Comparison of ENCODE assay signal across 13 cellular contexts in the genomic region with DNA sequence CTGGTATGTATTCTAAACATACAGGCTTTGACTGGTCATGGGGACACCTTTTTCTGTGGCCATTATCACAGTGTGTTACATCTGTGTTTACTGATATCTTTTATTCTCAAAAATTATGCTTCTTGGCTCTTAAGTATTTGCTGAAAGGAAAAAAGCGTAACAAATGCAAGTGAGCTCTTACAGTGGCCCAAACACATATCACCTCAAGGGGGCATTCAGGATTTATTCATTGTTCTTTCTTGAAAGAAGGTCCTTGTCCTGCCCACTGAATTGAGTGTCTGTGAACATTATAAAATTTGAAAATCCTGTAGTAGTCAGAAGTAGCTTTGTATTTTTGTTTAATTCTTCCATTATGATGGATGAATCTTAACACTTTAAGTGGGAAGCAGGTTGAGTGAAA. TPM values are rescaled to one million over a fixed set of nuclear protein-coding genes. Genes with fewer than 3 reads are reported as not detected.
DNase-seq lines count a peak whose midpoint lies in the region; ATAC-seq, FAIRE-seq and TF ChIP-seq lines count a peak whose summit lies in the region.
"Had no signal": no experiment of that assay in that cellular context is flagged by ENCODE, and none has a peak within 500 bp of the region (broad histone marks: within the 10 kb centered on the region; RNA-seq: fewer than 3 reads in every experiment).

No MANE protein-coding gene starts in this region.

- H3K36me3 Mint-ChIP-seq in activated T-cell treated with anti-CD3 and anti-CD28 coated beads, Interleukin-2, amount 50 U/mL, for 72 hours (ENCODE audit: insufficient read depth in 2 of 2), result no peaks in the 10 kb centered on the region
- H3K36me3 Mint-ChIP-seq: memory B cell had no signal

- TF ChIP-seq POLR2A in H1 (IDR thresholded peaks at IDR 0.05; ENCODE audit: control extremely low read depth in 1 of 2, low read depth in 2 of 2, low read length in 2 of 2), result no peak

- H2AFZ ChIP-seq in H1 (ENCODE audit: low read length), result no peak overlapping the region

- peak; percentile 48 for TF ChIP-seq RAD21 in H1 (IDR thresholded peaks at IDR 0.05 in 1 of 2, conservative IDR thresholded peaks at IDR 0.05 in 1 of 2; ENCODE audit: low read depth in 2 of 2, low read length in 2 of 2)

- no peaks in the 10 kb centered on the region; the same call in 1 of the 2 replicates for H3K79me1 ChIP-seq in H1 (ENCODE audit: low read depth, low read length)

- no peak overlapping the region for H4K8ac ChIP-seq in H1 (ENCODE audit: extremely low read depth, insufficient read depth, low read length)

- H2BK120ac ChIP-seq in H1 (replicated peaks; ENCODE audit: low read depth, low read length), result no peak overlapping the region

- H2AK5ac ChIP-seq in H1 (ENCODE audit: low read depth, low read length), result no peak overlapping the region

- H4K20me1 ChIP-seq in H1 (replicated peaks in 1 of 2; ENCODE audit: control insufficient read depth in 1 of 2, insufficient read depth in 2 of 2, low read length in 2 of 2), result peaks cover 0 to 1% of the 10 kb centered on the region in 2 experiments

- peak; percentile 48 for ATAC-seq in sciatic nerve
- no peak for ATAC-seq in activated T-cell treated with anti-CD3 and anti-CD28 coated beads, Interleukin-2, amount 50 U/mL, for 72 hours (replicated peaks in 1 of 2)

- TF ChIP-seq CTCF in H1 (IDR thresholded peaks at IDR 0.05; ENCODE audit: control extremely low read depth in 1 of 3, insufficient read depth in 1 of 3, low read depth in 1 of 3, low read length in 3 of 3), result peak in 1 of 3 experiments; percentile 36; a peak in 2 of 4 replicates

- H2BK5ac ChIP-seq in H1 (ENCODE audit: low read depth, low read length), result no peak overlapping the region

- FAIRE-seq in H1 (lab: Jason Lieb, UNC), result peak; percentile 68
- FAIRE-seq: HTR-8/SVneo had no signal

- H3K23ac ChIP-seq in H1 (ENCODE audit: insufficient read length), result no peak overlapping the region

- H3K56ac ChIP-seq in H1 (replicated peaks; ENCODE audit: insufficient read length, low read depth, low read length), result no peak overlapping the region

- H3K4me3 ChIP-seq in H1 (ENCODE audit: extremely low read depth in 1 of 4, insufficient read depth in 2 of 4, low read depth in 3 of 4, low read length in 4 of 4), result no peak overlapping the region

- H4K91ac ChIP-seq in H1 (replicated peaks; ENCODE audit: insufficient read length, low read length), result no peak overlapping the region

- TF ChIP-seq EP300 in H1 (IDR thresholded peaks at IDR 0.05; ENCODE audit: borderline replicate concordance in 1 of 2, low read depth in 2 of 2, low read length in 2 of 2), result no peak

- no peak overlapping the region for H3K4me3 Mint-ChIP-seq in activated T-cell treated with anti-CD3 and anti-CD28 coated beads, Interleukin-2, amount 50 U/mL, for 72 hours
- H3K4me3 Mint-ChIP-seq: memory B cell had no signal

- no peaks in the 10 kb centered on the region for H3K36me3 ChIP-seq in H1 (ENCODE audit: control insufficient read depth in 2 of 4, insufficient read depth in 4 of 4, low read length in 3 of 4)

- H3K27ac Mint-ChIP-seq in activated T-cell treated with anti-CD3 and anti-CD28 coated beads, Interleukin-2, amount 50 U/mL, for 72 hours, result no peak overlapping the region
- H3K27ac Mint-ChIP-seq: memory B cell had no signal

- H3K27me3 Mint-ChIP-seq in activated T-cell treated with anti-CD3 and anti-CD28 coated beads, Interleukin-2, amount 50 U/mL, for 72 hours (ENCODE audit: low read depth), result no peaks in the 10 kb centered on the region
- H3K27me3 Mint-ChIP-seq: memory B cell had no signal

- peaks cover 0 to 2% of the 10 kb centered on the region in 2 donors for H3K9me3 Mint-ChIP-seq in activated T-cell treated with anti-CD3 and anti-CD28 coated beads, Interleukin-2, amount 50 U/mL, for 72 hours

- intact Hi-C loops in sciatic nerve (cut with DNase I), result no loop called here

- H3K4me1 ChIP-seq in H1 (replicated peaks in 1 of 4; ENCODE audit: control insufficient read depth in 3 of 4, insufficient read depth in 4 of 4, low read length in 3 of 4), result peaks cover 0 to 14% (median 0%) of the 10 kb centered on the region in 4 experiments; a peak in 2 of 7 replicates

- no peaks in the 10 kb centered on the region; the same call in 1 of the 2 replicates for H3K23me2 ChIP-seq in H1 (ENCODE audit: low read depth, low read length)

- peaks cover 0 to 92% of the 10 kb centered on the region in 2 experiments; a peak in 3 of 4 replicates for H3K79me2 ChIP-seq in H1 (ENCODE audit: control insufficient read depth in 1 of 2, insufficient read depth in 2 of 2, low read length in 2 of 2)

- no peak overlapping the region for H3K4ac ChIP-seq in H1 (replicated peaks; ENCODE audit: insufficient read length, low read depth, low read length)

- no peak overlapping the region for H4K5ac ChIP-seq in H1 (ENCODE audit: insufficient read length, low read depth, low read length)

- H3K4me1 Mint-ChIP-seq in activated T-cell treated with anti-CD3 and anti-CD28 coated beads, Interleukin-2, amount 50 U/mL, for 72 hours (ENCODE audit: low read depth), result no peaks in the 10 kb centered on the region
- H3K4me1 Mint-ChIP-seq: memory B cell had no signal

- POLR2A ChIA-PET in H1 (lab: Charles Lee; ENCODE audit: partially characterized antibody), result no interaction called here

- H2BK12ac ChIP-seq in H1 (ENCODE audit: low read depth, low read length), result no peak overlapping the region

- no peak overlapping the region for H2BK15ac ChIP-seq in H1 (ENCODE audit: low read length)

- WGBS in H1 (ENCODE audit: extremely low coverage in 1 of 2, insufficient coverage in 1 of 2, insufficient read length in 1 of 2, insufficient replicate concordance in 2 of 2, low coverage in 1 of 2, low lambda C conversion rate in 2 of 2, missing lambda C conversion rate in 1 of 2), 2 experiments, result 68% methylated on average over 1 of the region's 1 CpG; no CpG with 5 or more reads in 1 of the 2 experiments

- H2BK20ac ChIP-seq in H1 (ENCODE audit: low read length), result no peak overlapping the region

- H3K18ac ChIP-seq in H1 (ENCODE audit: extremely low read depth, low read length), result no peak overlapping the region

- H3K9me3 ChIP-seq in H1 (ENCODE audit: insufficient read depth in 2 of 2, low read depth in 1 of 2, low read length in 1 of 2), result no peaks in the 10 kb centered on the region

- H3K27ac ChIP-seq in H1 (ENCODE audit: low read depth, low read length), result no peak overlapping the region

- H3K4me2 ChIP-seq in H1 (ENCODE audit: insufficient read depth in 1 of 2, low read depth in 2 of 2, low read length in 2 of 2), result no peak overlapping the region; a peak in 1 of 4 replicates

- peak; percentile 8 for DNase-seq in NCI-H748 (lab: John Stamatoyannopoulos, UW; ENCODE audit: unreplicated experiment)
- no peak for DNase-seq in NCI-H748 treated with DMSO at 0.1 percent for 48 hours (lab: John Stamatoyannopoulos, UW)
- DNase-seq in NCI-H2227 treated with DMSO at 0.1 percent for 48 hours (lab: John Stamatoyannopoulos, UW), result peak; percentile 50
- no peak for DNase-seq in H1 (ENCODE audit: low read depth in 1 of 2, low spot score in 2 of 2)
- no peak for DNase-seq in sciatic nerve (ENCODE audit: low spot score)
- no peak for DNase-seq in activated T-cell treated with anti-CD3 and anti-CD28 coated beads, Interleukin-2, amount 50 U/mL, for 72 hours
- no peak for DNase-seq in NCI-H510A treated with DMSO at 0.1 percent for 48 hours (lab: John Stamatoyannopoulos, UW)
- DNase-seq in RPMI8226, result no peak
- DNase-seq: NCI-H1436; stimulated activated CD4-positive, alpha-beta T cell treated with anti-CD3 and anti-CD28 coated beads, Interleukin-12 subunit alpha, Interleukin-12 subunit beta, amount 100 ng/mL, for 4 hours; T-helper 1 cell had no signal

- no peak overlapping the region for H3K14ac ChIP-seq in H1 (ENCODE audit: insufficient read length)

- H3K9ac ChIP-seq in H1 (replicated peaks in 1 of 4; ENCODE audit: extremely low read depth in 1 of 4, low read depth in 3 of 4, low read length in 3 of 4), result no peak overlapping the region

- peaks cover 0 to 1% (median 0%) of the 10 kb centered on the region in 4 experiments; a peak in 1 of 7 replicates for H3K27me3 ChIP-seq in H1 (replicated peaks in 1 of 4; ENCODE audit: control insufficient read depth in 3 of 4, extremely low read depth in 1 of 4, insufficient read depth in 3 of 4, low read length in 3 of 4)

- CTCF ChIA-PET in H1 (lab: Charles Lee; ENCODE audit: partially characterized antibody), result interaction anchor here (0.6 to 3.5 kb wide), 11 partner anchors 10 to 603 kb away, joined by 3 to 11 read pairs (median 3); no protein-coding TSS in a partner anchor

TF ChIP-seq in H1, 55 proteins besides CTCF, POLR2A, EP300 and RAD21:
- no peak for TF ChIP-seq FOSL1 (IDR thresholded peaks at IDR 0.05; ENCODE audit: insufficient read depth, low read depth, low read length)
- no peak for TF ChIP-seq CBX8 (IDR thresholded peaks at IDR 0.05; ENCODE audit: borderline replicate concordance, low read depth, low read length)
- no peak for TF ChIP-seq RFX5 (IDR thresholded peaks at IDR 0.05; ENCODE audit: borderline replicate concordance, low read depth, low read length)
- no peak for TF ChIP-seq SUZ12 (IDR thresholded peaks at IDR 0.05; ENCODE audit: low read length)
- TF ChIP-seq ATF3 (IDR thresholded peaks at IDR 0.05; ENCODE audit: insufficient read depth, low read depth, low read length), result no peak
- TF ChIP-seq CHD1 (IDR thresholded peaks at IDR 0.05; ENCODE audit: low read depth, low read length), result no peak
- no peak for TF ChIP-seq ZNF274 (IDR thresholded peaks at IDR 0.05; ENCODE audit: borderline replicate concordance, extremely low read depth, low read length)
- no peak for TF ChIP-seq CBX5 (IDR thresholded peaks at IDR 0.05; ENCODE audit: low read depth, low read length)

RNA-seq across cellular contexts. Expression of gene B3GALT1, which starts 50.0 kb away (rescaled TPM):
- 27.4 and 29.5 TPM in 2 replicates for total RNA-seq in H1 (2021; fragmentation: NEBNext Ultra II Directional; extraction: Animal tissue kit (Norgen Biotek cat#: 25700))
- polyA plus RNA-seq in H1 (2011; rRNA removed), result 5.4 and 8.7 TPM in 2 replicates
- polyA plus RNA-seq in H1 (2011; cell fraction: cytosol; rRNA removed), result 6.5 TPM
- 6.7 TPM for polyA plus RNA-seq in H1 (2011; cell fraction: nucleus; rRNA removed)
- 6.4 to 12.7 TPM (median 8.5 TPM) in 4 replicates for polyA plus RNA-seq in H1 (2012, experiment 1 of 2)
- polyA plus RNA-seq in H1 (2012, experiment 2 of 2), result 0.97 TPM
- 19.9 TPM for polyA plus RNA-seq in H1 (2013, experiment 1 of 2)
- polyA plus RNA-seq in H1 (2013, experiment 2 of 2), result 22.3 TPM
- 34.7 and 43.2 TPM in 2 replicates for polyA minus RNA-seq in H1 (2011; rRNA and poly(A)+ RNA removed)
- polyA minus RNA-seq in H1 (2011; cell fraction: cytosol; rRNA and poly(A)+ RNA removed), result 16.7 TPM
- 32.1 TPM for polyA minus RNA-seq in H1 (2011; cell fraction: nucleus; rRNA and poly(A)+ RNA removed)
- 0.80 TPM for total RNA-seq in sciatic nerve
- not detected for total RNA-seq in activated T-cell treated with anti-CD3 and anti-CD28 coated beads, Interleukin-2, amount 50 U/mL, for 72 hours

Comparison
In these comparisons a context has a peak if more than half of its experiments do, and no peak if none do; other contexts are left out.
1. DNase-seq: peak in NCI-H748 (single experiment) and NCI-H2227 treated with DMSO at 0.1 percent for 48 hours (single experiment); none in NCI-H748 treated with DMSO at 0.1 percent for 48 hours (single experiment), H1 (0 of 2), sciatic nerve (single experiment), activated T-cell treated with anti-CD3 and anti-CD28 coated beads, Interleukin-2, amount 50 U/mL, for 72 hours (0 of 2), NCI-H510A treated with DMSO at 0.1 percent for 48 hours (single experiment) and RPMI8226 (single experiment).
2. RNA of gene B3GALT1, which starts 50.0 kb away (total RNA-seq): 27.4 to 29.5 TPM in H1; 0.80 TPM in sciatic nerve (single experiment) and not detected in activated T-cell treated with anti-CD3 and anti-CD28 coated beads, Interleukin-2, amount 50 U/mL, for 72 hours; every median in the first group is over 10 times any median in the second.